Comparison of ENCODE assay signal across 7 cellular contexts in genomic region chr5:79612667-79613190, GRCh38. TPM values are rescaled to one million over a fixed set of nuclear protein-coding genes. Genes with fewer than 3 reads are reported as not detected.
DNase-seq lines count a peak whose midpoint lies in the region; ATAC-seq and TF ChIP-seq lines count a peak whose summit lies in the region.

No MANE protein-coding gene starts in this region.

- H3K27me3 ChIP-seq in SU-DHL-6 (ENCODE audit: low read length) (no peaks in the 10 kb centered on the region), trophoblast cell (ENCODE audit: insufficient read depth, low read length) (no peaks in the 10 kb centered on the region)

- peaks cover 21% of the 10 kb centered on the region; the same call in 1 of the 2 replicates for H3F3A ChIP-seq in SU-DHL-6 (ENCODE audit: insufficient read depth)

- no peak overlapping the region for H2BK12ac ChIP-seq in trophoblast cell (ENCODE audit: low read length)

- ATAC-seq in GM18909 (IDR thresholded peaks at IDR 0.05; ENCODE audit: poor library complexity, unreplicated experiment) (peak; percentile 19), HG02885 (IDR thresholded peaks at IDR 0.05; ENCODE audit: poor library complexity, unreplicated experiment) (peak; percentile 14)

- peaks cover 10% of the 10 kb centered on the region; the same call in 1 of the 2 replicates for H3K9me3 ChIP-seq in SU-DHL-6 (ENCODE audit: insufficient read depth, low read length)
- H3K9me3 ChIP-seq in trophoblast cell (ENCODE audit: insufficient read depth, low read depth, low read length), result no peaks in the 10 kb centered on the region

- H2AFZ ChIP-seq in SU-DHL-6 (ENCODE audit: low read depth, low read length, severe bottlenecking) (peak overlapping the region; percentile 71), trophoblast cell (ENCODE audit: insufficient read depth, low read length, poor library complexity) (peak overlapping the region; percentile 53)

- peak overlapping the region; percentile 84 for H3K27ac ChIP-seq in SU-DHL-6 (ENCODE audit: low read depth, low read length)
- peak overlapping the region; percentile 79 for H3K27ac ChIP-seq in trophoblast cell (ENCODE audit: low read depth, low read length)

- no peak overlapping the region for H2AK5ac ChIP-seq in trophoblast cell (ENCODE audit: low read length)

- H3K4ac ChIP-seq in trophoblast cell (ENCODE audit: low read depth, low read length), result peak overlapping the region; percentile 21

- peak overlapping the region; percentile 9 for H2BK120ac ChIP-seq in trophoblast cell (ENCODE audit: insufficient read depth, low read length, poor library complexity)

- H3K9ac ChIP-seq in SU-DHL-6 (ENCODE audit: low read length), result peak overlapping the region; percentile 83
- H3K9ac ChIP-seq in trophoblast cell (ENCODE audit: low read length), result peak overlapping the region; percentile 99

- peak overlapping the region; percentile 92 for H4K8ac ChIP-seq in trophoblast cell (ENCODE audit: low read depth, low read length)

- H3K4me3 ChIP-seq in SU-DHL-6 (ENCODE audit: insufficient read depth, low read length, poor library complexity, severe bottlenecking) (peak overlapping the region; percentile 74), fibroblast of the aortic adventitia (ENCODE audit: low read depth, low read length) (peak overlapping the region; percentile 95), trophoblast cell (ENCODE audit: low read depth, low read length) (peak overlapping the region; percentile 94)

- H3K4me1 ChIP-seq in trophoblast cell (ENCODE audit: control insufficient read depth in 1 of 2, insufficient read depth in 2 of 2, low read length in 2 of 2), result no peaks in the 10 kb centered on the region

- H3K4me2 ChIP-seq in SU-DHL-6 (ENCODE audit: low read depth, low read length, poor library complexity, severe bottlenecking), result peak overlapping the region; percentile 81
- peak overlapping the region; percentile 56 for H3K4me2 ChIP-seq in trophoblast cell (ENCODE audit: low read length)

- no peaks in the 10 kb centered on the region for H4K20me1 ChIP-seq in SU-DHL-6 (ENCODE audit: low read depth, low read length)

- H3K79me2 ChIP-seq in SU-DHL-6 (ENCODE audit: insufficient read depth, low read length) (peaks cover 52% of the 10 kb centered on the region), trophoblast cell (ENCODE audit: control insufficient read depth, insufficient read depth, low read length, poor library complexity) (peaks cover 2% of the 10 kb centered on the region)

- DNase-seq in fibroblast of the aortic adventitia (ENCODE audit: low read depth) (no peak), trophoblast cell (no peak), cerebellum (ENCODE audit: low spot score) (no peak)
- DNase-seq in central memory CD4-positive, alpha-beta T cell, result no peak

- peak overlapping the region; percentile 28 for H2BK5ac ChIP-seq in trophoblast cell (ENCODE audit: low read depth, low read length, poor library complexity)

- H3K14ac ChIP-seq in trophoblast cell (ENCODE audit: low read length), result peak overlapping the region; percentile 50

- H3K79me1 ChIP-seq in trophoblast cell (ENCODE audit: low read length), result peaks cover 10% of the 10 kb centered on the region

- H3K23ac ChIP-seq in trophoblast cell (ENCODE audit: low read length), result no peak overlapping the region

- no peak for TF ChIP-seq CTCF in SU-DHL-6 (IDR thresholded peaks at IDR 0.05; ENCODE audit: insufficient read depth, low read length, poor library complexity, severe bottlenecking)
- no peak for TF ChIP-seq CTCF in fibroblast of the aortic adventitia (IDR thresholded peaks at IDR 0.05; ENCODE audit: insufficient read depth, low read length)

- WGBS in trophoblast cell (ENCODE audit: extremely low coverage, insufficient coverage, insufficient read length), result no CpG with 5 or more reads among the region's 24 CpGs

- no peaks in the 10 kb centered on the region for H3K9me2 ChIP-seq in SU-DHL-6 (replicated peaks; ENCODE audit: insufficient read depth, low read length)

- peak overlapping the region; percentile 49 for H4K91ac ChIP-seq in trophoblast cell (ENCODE audit: low read depth, low read length)

- H3K36me3 ChIP-seq in SU-DHL-6 (ENCODE audit: low read length) (peaks cover 27% of the 10 kb centered on the region), trophoblast cell (ENCODE audit: control insufficient read depth in 1 of 2, insufficient read depth in 2 of 2, low read length in 2 of 2) (peaks cover 0 to 4% of the 10 kb centered on the region in 2 experiments)

- peak overlapping the region; percentile 71 for H3K18ac ChIP-seq in trophoblast cell (ENCODE audit: low read length)

- H4K12ac ChIP-seq in trophoblast cell (ENCODE audit: low read depth, low read length), result peak overlapping the region; percentile 20

RNA-seq across cellular contexts. Expression of gene TENT2, which starts 0.5 kb away (rescaled TPM):
- total RNA-seq in fibroblast of the aortic adventitia (ENCODE audit: low replicate concordance) (56.1 and 60.3 TPM in 2 replicates), cerebellum (139 TPM)
- 26.2 and 26.3 TPM in 2 replicates for polyA plus RNA-seq in trophoblast cell (2013)
